ENCODE assay signal across 18 cellular contexts in genomic region chr1:63199666-63200065, GRCh38.
DNase-seq lines count a peak whose midpoint lies in the region; ATAC-seq and TF ChIP-seq lines count a peak whose summit lies in the region.
"Had no signal": no experiment of that assay in that cellular context is flagged by ENCODE, and none has a peak within 500 bp of the region (broad histone marks: within the 10 kb centered on the region; RNA-seq: fewer than 3 reads in every experiment).

No MANE protein-coding gene starts in this region.

- peak overlapping the region; percentile 68 for H3K27ac ChIP-seq in HUES48 (ENCODE audit: low read depth, low read length)
- H3K27ac ChIP-seq in iPS-20b (ENCODE audit: low read length) = no peak overlapping the region
- H3K27ac ChIP-seq: C4-2B, SJSA1 had no signal

- peak overlapping the region; percentile 37 for H3K4me3 Mint-ChIP-seq in WTC11
- H3K4me3 Mint-ChIP-seq in MCF 10A (ENCODE audit: unreplicated experiment) = no peak overlapping the region

- H3K27ac Mint-ChIP-seq in WTC11 = no peak overlapping the region
- H3K27ac Mint-ChIP-seq in MCF 10A (ENCODE audit: low read depth, unreplicated experiment) = no peak overlapping the region

- ATAC-seq in WTC11 (peak; percentile 59), GM21576 (IDR thresholded peaks at IDR 0.05; ENCODE audit: unreplicated experiment) (no peak)

- CTCF ChIA-PET in WTC11 (lab: Charles Lee) = interaction anchor here (1.2 to 2.0 kb wide), 2 partner anchors 8 to 10 kb away, joined by 6 to 11 read pairs; no protein-coding TSS in a partner anchor
- CTCF ChIA-PET in MCF 10A (lab: Yijun Ruan, JAX) = interaction anchor here (0.6 kb wide), 1 partner anchor 157 kb away, joined by 3 read pairs; no protein-coding TSS in a partner anchor

- H3K4me1 Mint-ChIP-seq in WTC11 = peaks cover 31% of the 10 kb centered on the region
- no peaks in the 10 kb centered on the region for H3K4me1 Mint-ChIP-seq in MCF 10A (ENCODE audit: insufficient read depth, unreplicated experiment)

- intact Hi-C loops in MCF 10A (cut with micrococcal nuclease) = no loop called here

- H3K9me3 ChIP-seq in HUES48 (ENCODE audit: control insufficient read depth, insufficient read depth, low read length) (no peaks in the 10 kb centered on the region), iPS-20b (ENCODE audit: insufficient read depth, low read depth, low read length) (no peaks in the 10 kb centered on the region)
- H3K9me3 ChIP-seq: SJSA1 had no signal

- H3K36me3 Mint-ChIP-seq in WTC11 (peaks cover 8% of the 10 kb centered on the region), MCF 10A (ENCODE audit: insufficient read depth, unreplicated experiment) (no peaks in the 10 kb centered on the region)

- H3K27me3 Mint-ChIP-seq in WTC11 (ENCODE audit: low read depth) (peaks cover 81% of the 10 kb centered on the region), MCF 10A (ENCODE audit: insufficient read depth, unreplicated experiment) (peaks cover 48% of the 10 kb centered on the region)

- H3K9ac ChIP-seq in HUES48 (ENCODE audit: low read depth, low read length) (no peak overlapping the region), iPS-20b (ENCODE audit: low read depth, low read length) (no peak overlapping the region)

- H3K27me3 ChIP-seq in HUES48 (ENCODE audit: control insufficient read depth, insufficient read depth, low read length) (peaks cover 57% of the 10 kb centered on the region), iPS-20b (ENCODE audit: insufficient read depth, low read length) (peaks cover 83% of the 10 kb centered on the region)
- H3K27me3 ChIP-seq: SJSA1 had no signal

- POLR2A ChIA-PET in WTC11 (lab: Charles Lee) (no interaction called here), MCF 10A (lab: Yijun Ruan, JAX) (interaction anchor here (0.7 kb wide), 1 partner anchor 660 kb away, joined by 3 read pairs; no protein-coding TSS in a partner anchor)

- H3K4me1 ChIP-seq in HUES48 (ENCODE audit: control insufficient read depth, insufficient read depth, low read length) (peaks cover 41% of the 10 kb centered on the region), iPS-20b (ENCODE audit: insufficient read depth, low read length) (peaks cover 29% of the 10 kb centered on the region; the same call in 1 of the 2 replicates)
- H3K4me1 ChIP-seq: SJSA1 had no signal

- BruUV-seq in MCF 10A (replicated peaks; lab: Mats Ljungman, UMichigan) = no TSS peak

- H3K4me3 ChIP-seq in HUES48 (ENCODE audit: low read depth, low read length) (peak overlapping the region; percentile 46), iPS-20b (ENCODE audit: low read length) (peak overlapping the region; percentile 59; the same call in 1 of the 2 replicates)
- H3K4me3 ChIP-seq: SJSA1 had no signal

- DNase-seq in WTC11 (ENCODE audit: low spot score) = no peak
- peak; percentile 74 for DNase-seq in retina
- no peak for DNase-seq in MCF 10A (ENCODE audit: unreplicated experiment)
- no peak for DNase-seq in stimulated activated CD4-positive, alpha-beta T cell treated with anti-CD3 and anti-CD28 coated beads, Interleukin-12 subunit alpha, Interleukin-12 subunit beta, amount 100 ng/mL, for 4 hours
- DNase-seq: AML-193, DMS79, HCEC 1CT, KBM-7, NCI-H1105 treated with DMSO at 0.1 percent for 48 hours, NCI-H1694 treated with DMSO at 0.1 percent for 48 hours, NCI-H510A, NCI-H774, SW 1271 had no signal

- H3K9me3 Mint-ChIP-seq in WTC11 (peaks cover 7% of the 10 kb centered on the region), MCF 10A (ENCODE audit: unreplicated experiment) (no peaks in the 10 kb centered on the region)

- TF ChIP-seq CTCF in WTC11 (IDR thresholded peaks at IDR 0.05) (no peak), MCF 10A (IDR thresholded peaks at IDR 0.05; ENCODE audit: unreplicated experiment) (no peak)

- H3K36me3 ChIP-seq in HUES48 (ENCODE audit: control insufficient read depth, insufficient read depth, low read length) (no peaks in the 10 kb centered on the region), iPS-20b (ENCODE audit: insufficient read depth, low read depth, low read length) (no peaks in the 10 kb centered on the region)
- H3K36me3 ChIP-seq: SJSA1 had no signal

TF ChIP-seq in WTC11, 78 proteins besides CTCF, POLR2A, EP300 and RAD21 (continues in another document):
- TF ChIP-seq MLX (CRISPR knock-in tag; IDR thresholded peaks at IDR 0.05) = no peak
- no peak for TF ChIP-seq ESRRA (CRISPR knock-in tag; IDR thresholded peaks at IDR 0.05; ENCODE audit: borderline replicate concordance)
- no peak for TF ChIP-seq PRRX2 (CRISPR knock-in tag; IDR thresholded peaks at IDR 0.05)
- TF ChIP-seq ZNF671 (CRISPR knock-in tag; IDR thresholded peaks at IDR 0.05) = no peak
- no peak for TF ChIP-seq GTF2I (CRISPR knock-in tag; conservative IDR thresholded peaks at IDR 0.05)
- no peak for TF ChIP-seq FOXK1 (CRISPR knock-in tag; IDR thresholded peaks at IDR 0.05)
- TF ChIP-seq NFATC4 (CRISPR knock-in tag; IDR thresholded peaks at IDR 0.05) = no peak
- TF ChIP-seq NR2C2 (CRISPR knock-in tag; IDR thresholded peaks at IDR 0.05) = no peak
- TF ChIP-seq, protein P1, sequence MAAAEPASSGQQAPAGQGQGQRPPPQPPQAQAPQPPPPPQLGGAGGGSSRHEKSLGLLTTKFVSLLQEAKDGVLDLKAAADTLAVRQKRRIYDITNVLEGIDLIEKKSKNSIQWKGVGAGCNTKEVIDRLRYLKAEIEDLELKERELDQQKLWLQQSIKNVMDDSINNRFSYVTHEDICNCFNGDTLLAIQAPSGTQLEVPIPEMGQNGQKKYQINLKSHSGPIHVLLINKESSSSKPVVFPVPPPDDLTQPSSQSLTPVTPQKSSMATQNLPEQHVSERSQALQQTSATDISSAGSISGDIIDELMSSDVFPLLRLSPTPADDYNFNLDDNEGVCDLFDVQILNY (CRISPR knock-in tag; IDR thresholded peaks at IDR 0.05) = no peak
- no peak for TF ChIP-seq ELF4 (CRISPR knock-in tag; IDR thresholded peaks at IDR 0.05; ENCODE audit: low read depth)
- TF ChIP-seq, protein P2, sequence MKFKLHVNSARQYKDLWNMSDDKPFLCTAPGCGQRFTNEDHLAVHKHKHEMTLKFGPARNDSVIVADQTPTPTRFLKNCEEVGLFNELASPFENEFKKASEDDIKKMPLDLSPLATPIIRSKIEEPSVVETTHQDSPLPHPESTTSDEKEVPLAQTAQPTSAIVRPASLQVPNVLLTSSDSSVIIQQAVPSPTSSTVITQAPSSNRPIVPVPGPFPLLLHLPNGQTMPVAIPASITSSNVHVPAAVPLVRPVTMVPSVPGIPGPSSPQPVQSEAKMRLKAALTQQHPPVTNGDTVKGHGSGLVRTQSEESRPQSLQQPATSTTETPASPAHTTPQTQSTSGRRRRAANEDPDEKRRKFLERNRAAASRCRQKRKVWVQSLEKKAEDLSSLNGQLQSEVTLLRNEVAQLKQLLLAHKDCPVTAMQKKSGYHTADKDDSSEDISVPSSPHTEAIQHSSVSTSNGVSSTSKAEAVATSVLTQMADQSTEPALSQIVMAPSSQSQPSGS (CRISPR knock-in tag; IDR thresholded peaks at IDR 0.05; ENCODE audit: borderline replicate concordance, low read depth) = no peak
- TF ChIP-seq ZBTB43 (CRISPR knock-in tag; IDR thresholded peaks at IDR 0.05) = no peak
- TF ChIP-seq ZNF232 (CRISPR knock-in tag; IDR thresholded peaks at IDR 0.05) = no peak
- TF ChIP-seq ZNF425 (CRISPR knock-in tag; conservative IDR thresholded peaks at IDR 0.05) = no peak
- TF ChIP-seq TCF7 (CRISPR knock-in tag; IDR thresholded peaks at IDR 0.05; ENCODE audit: low read depth) = no peak
